In the genomic region with DNA sequence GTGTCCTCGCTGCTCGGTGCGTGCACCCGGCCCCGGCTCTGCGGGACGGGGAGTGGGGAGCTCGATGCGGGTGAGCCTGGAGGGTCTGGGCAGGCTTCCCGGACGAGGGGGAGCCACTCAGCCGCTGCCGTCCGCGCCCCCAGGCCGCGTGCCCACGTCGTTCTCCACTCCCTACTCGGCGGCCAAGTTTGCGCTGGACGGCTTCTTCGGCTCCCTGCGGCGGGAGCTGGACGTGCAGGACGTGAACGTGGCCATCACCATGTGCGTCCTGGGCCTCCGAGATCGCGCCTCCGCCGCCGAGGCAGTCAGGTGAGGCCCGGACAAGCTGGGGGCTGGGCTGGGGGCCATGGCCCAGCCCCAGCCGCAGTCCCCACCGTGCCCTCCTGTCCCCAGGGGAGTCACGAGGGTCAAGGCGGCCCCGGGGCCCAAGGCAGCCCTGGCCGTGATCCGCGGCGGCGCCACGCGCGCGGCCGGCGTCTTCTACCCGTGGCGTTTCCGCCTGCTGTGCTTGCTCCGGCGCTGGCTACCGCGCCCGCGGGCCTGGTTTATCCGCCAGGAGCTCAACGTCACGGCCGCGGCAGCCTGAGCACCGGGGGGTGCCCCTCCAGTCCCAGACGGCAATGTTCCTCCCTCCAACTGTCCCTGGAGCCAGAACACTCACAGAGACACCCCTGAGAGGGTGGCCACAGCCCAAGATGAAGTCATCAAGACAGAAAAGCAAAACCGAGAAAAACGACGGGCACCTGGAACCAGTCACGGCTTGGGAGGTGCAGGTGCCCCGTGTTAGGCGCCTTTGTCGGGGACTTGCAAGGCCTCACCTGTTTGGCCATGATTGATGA, we compare ENCODE assay signal across 8 cellular contexts.
DNase-seq lines count a peak whose midpoint lies in the region; ATAC-seq and TF ChIP-seq lines count a peak whose summit lies in the region.

No MANE protein-coding gene starts in this region.

- ATAC-seq in SK-N-SH treated with all-trans-retinoic acid at 6 μM for 48 hours (no peak), HG02870 (IDR thresholded peaks at IDR 0.05; ENCODE audit: unreplicated experiment) (no peak), GM21737 (IDR thresholded peaks at IDR 0.05; ENCODE audit: unreplicated experiment) (no peak)

- peaks cover 14% of the 10 kb centered on the region for H3K36me3 ChIP-seq in GM06990 (ENCODE audit: control insufficient read depth, insufficient read depth, low read length)
- H3K36me3 ChIP-seq in rectal smooth muscle tissue (ENCODE audit: control insufficient read depth, insufficient read depth, low read length), result peaks cover 4% of the 10 kb centered on the region

- H3K27me3 ChIP-seq in GM06990 (replicated peaks; ENCODE audit: control insufficient read depth, insufficient read depth, low read length), result no peaks in the 10 kb centered on the region
- no peaks in the 10 kb centered on the region for H3K27me3 ChIP-seq in rectal smooth muscle tissue (ENCODE audit: control insufficient read depth, insufficient read depth, low read length)

- H3K4me3 ChIP-seq in GM06990 (replicated peaks; ENCODE audit: low read depth, low read length) (no peak overlapping the region), fibroblast of mammary gland (ENCODE audit: control insufficient read depth, low read depth, low read length) (peak overlapping the region; percentile 34), rectal smooth muscle tissue (ENCODE audit: low read length) (peak overlapping the region; percentile 64)

- no peak overlapping the region for H3K9ac ChIP-seq in rectal smooth muscle tissue (ENCODE audit: low read length)

- H3K27ac ChIP-seq in rectal smooth muscle tissue (ENCODE audit: low read depth, low read length) (peak overlapping the region; percentile 61), substantia nigra (ENCODE audit: low read depth, low read length, poor library complexity, severe bottlenecking) (no peak overlapping the region)

- TF ChIP-seq CTCF in GM06990 (IDR thresholded peaks at IDR 0.05; ENCODE audit: insufficient read depth, low read length, poor library complexity, severe bottlenecking) (no peak), fibroblast of mammary gland (conservative IDR thresholded peaks at IDR 0.05; ENCODE audit: control insufficient read depth, insufficient read depth, low read depth, low read length) (no peak)

- H3K4me1 ChIP-seq in rectal smooth muscle tissue (ENCODE audit: control insufficient read depth, insufficient read depth, low read length), result peaks cover 6% of the 10 kb centered on the region

- DNase-seq in GM06990 (ENCODE audit: extremely low read depth, insufficient read length), result peak; percentile 36
- DNase-seq in fibroblast of mammary gland (ENCODE audit: low read depth), result no peak
- DNase-seq in NCI-H2029 treated with DMSO at 0.1 percent for 48 hours (lab: John Stamatoyannopoulos, UW), result no peak
- DNase-seq in substantia nigra (lab: John Stamatoyannopoulos, UW), result no peak

TF ChIP-seq in SK-N-SH treated with all-trans-retinoic acid at 6 μM for 48 hours, 23 proteins besides CTCF, POLR2A, EP300 and RAD21:
- TF ChIP-seq ZFP3 (CRISPR knock-in tag; IDR thresholded peaks at IDR 0.05) (peak; percentile 39; the same call in 1 of the 2 replicates), ZNF565 (CRISPR knock-in tag; conservative IDR thresholded peaks at IDR 0.05; ENCODE audit: low read depth) (no peak)
TF ChIP-seq in SK-N-SH treated with all-trans-retinoic acid at 6 μM for 48 hours: peak in this region for 1.
